Comparison of ENCODE assay signal across 8 cellular contexts in genomic region chr3:194930439-194931204, GRCh38.
A peak's percentile ranks its signal among the peaks of the same experiment; 100 is the strongest.
DNase-seq lines count a peak whose midpoint lies in the region; FAIRE-seq and TF ChIP-seq lines count a peak whose summit lies in the region.

No MANE protein-coding gene starts in this region.

- in situ Hi-C loops in G401 (cut with HindIII; ENCODE audit: low sequenced_read_pairs): no loop called here

- H3K27me3 ChIP-seq in parathyroid adenoma (ENCODE audit: control insufficient read depth, insufficient read depth, low read length): no peaks in the 10 kb centered on the region
- no peaks in the 10 kb centered on the region for H3K27me3 ChIP-seq in small intestine (ENCODE audit: control insufficient read depth in 2 of 2, insufficient read depth in 2 of 2, low read length in 2 of 2)

- FAIRE-seq in small intestine (lab: Jason Lieb, UNC): no peak
- no peak for FAIRE-seq in GM12892 (lab: Jason Lieb, UNC)

- H3K79me2 ChIP-seq in parathyroid adenoma: no peaks in the 10 kb centered on the region

- H3K36me3 ChIP-seq in parathyroid adenoma (ENCODE audit: control insufficient read depth, insufficient read depth, low read length) (no peaks in the 10 kb centered on the region), small intestine (ENCODE audit: control insufficient read depth in 2 of 2, insufficient read depth in 2 of 2, low read length in 2 of 2) (no peaks in the 10 kb centered on the region)

- H3K4me3 ChIP-seq in parathyroid adenoma (ENCODE audit: low read depth, low read length): no peak overlapping the region
- H3K4me3 ChIP-seq in small intestine (ENCODE audit: low read depth in 1 of 2, low read length in 2 of 2): no peak overlapping the region

- H2AFZ ChIP-seq in parathyroid adenoma: peak overlapping the region; percentile 69

- H3K4me2 ChIP-seq in parathyroid adenoma (ENCODE audit: low read length): no peak overlapping the region

- H3K36me3 Mint-ChIP-seq in activated CD4-positive, alpha-beta T cell treated with anti-CD3 and anti-CD28 coated beads, Interleukin-2, amount 10 ng/mL, durations not matched to agents 24 days and 14 days (ENCODE audit: low read depth): no peaks in the 10 kb centered on the region

- H3K27ac ChIP-seq in parathyroid adenoma: peak overlapping the region; percentile 64
- peak overlapping the region in 1 of 2 donors; percentile 27 for H3K27ac ChIP-seq in small intestine (ENCODE audit: low read depth in 1 of 2, low read length in 1 of 2)

- DNase-seq in G401 (ENCODE audit: low spot score) (peak; percentile 11), SKM-1 treated with dmso at 0.1 percent for 144 hours (lab: John Stamatoyannopoulos, UW; ENCODE audit: unreplicated experiment) (peak; percentile 83), glomerular endothelial cell (ENCODE audit: extremely low read depth, low read depth, low spot score) (peak; percentile 98), small intestine (no peak), GM12892 (ENCODE audit: insufficient read length) (no peak), occipital lobe (lab: John Stamatoyannopoulos, UW) (no peak)
- no peak for DNase-seq in activated CD4-positive, alpha-beta T cell treated with anti-CD3 and anti-CD28 coated beads, Interleukin-2, amount 10 ng/mL, durations not matched to agents 24 days and 14 days

- H3K4me1 ChIP-seq in parathyroid adenoma (peaks cover 35% of the 10 kb centered on the region), small intestine (ENCODE audit: control insufficient read depth in 2 of 2, insufficient read depth in 1 of 2, low read depth in 1 of 2, low read length in 1 of 2) (peaks cover 0 to 2% of the 10 kb centered on the region in 2 donors)

- no peak for TF ChIP-seq POLR2A in GM12892 (IDR thresholded peaks at IDR 0.05; ENCODE audit: low read depth, low read length)

- H3K9me3 Mint-ChIP-seq in activated CD4-positive, alpha-beta T cell treated with anti-CD3 and anti-CD28 coated beads, Interleukin-2, amount 10 ng/mL, durations not matched to agents 24 days and 14 days: no peaks in the 10 kb centered on the region

- H3K4me1 Mint-ChIP-seq in activated CD4-positive, alpha-beta T cell treated with anti-CD3 and anti-CD28 coated beads, Interleukin-2, amount 10 ng/mL, durations not matched to agents 24 days and 14 days: no peaks in the 10 kb centered on the region

- H3K4me3 Mint-ChIP-seq in activated CD4-positive, alpha-beta T cell treated with anti-CD3 and anti-CD28 coated beads, Interleukin-2, amount 10 ng/mL, durations not matched to agents 24 days and 14 days: no peak overlapping the region

- H3K9me3 ChIP-seq in parathyroid adenoma (ENCODE audit: control insufficient read depth, low read length) (no peaks in the 10 kb centered on the region), small intestine (ENCODE audit: control insufficient read depth, low read depth) (no peaks in the 10 kb centered on the region)

- peaks cover 9% of the 10 kb centered on the region for H3K27me3 Mint-ChIP-seq in activated CD4-positive, alpha-beta T cell treated with anti-CD3 and anti-CD28 coated beads, Interleukin-2, amount 10 ng/mL, durations not matched to agents 24 days and 14 days

- intact Hi-C loops in activated CD4-positive, alpha-beta T cell treated with anti-CD3 and anti-CD28 coated beads, Interleukin-2, amount 10 ng/mL, durations not matched to agents 24 days and 14 days (cut with micrococcal nuclease): no loop called here

- no peak overlapping the region for H3K27ac Mint-ChIP-seq in activated CD4-positive, alpha-beta T cell treated with anti-CD3 and anti-CD28 coated beads, Interleukin-2, amount 10 ng/mL, durations not matched to agents 24 days and 14 days

- TF ChIP-seq CTCF in parathyroid adenoma (IDR thresholded peaks at IDR 0.05): no peak

- no peak overlapping the region for H3K9ac ChIP-seq in parathyroid adenoma

- 62 to 78% (median 70%) methylated on average over 9 of the region's 9 CpGs for WGBS in small intestine, 3 donors

Comparison
In these comparisons a context has a peak if more than half of its experiments do, and no peak if none do; other contexts are left out.
1. DNase-seq: peak in G401 (single experiment), SKM-1 treated with dmso at 0.1 percent for 144 hours (single experiment) and glomerular endothelial cell (single experiment); none in small intestine (single experiment), activated CD4-positive, alpha-beta T cell treated with anti-CD3 and anti-CD28 coated beads, Interleukin-2, amount 10 ng/mL, durations not matched to agents 24 days and 14 days (single experiment), GM12892 (single experiment) and occipital lobe (single experiment).